ENCODE assay signal across 12 cellular contexts in genomic region chr11:62610403-62610802, GRCh38. TPM values are rescaled to one million over a fixed set of nuclear protein-coding genes. Genes with fewer than 3 reads are reported as not detected.
DNase-seq lines count a peak whose midpoint lies in the region; ATAC-seq and TF ChIP-seq lines count a peak whose summit lies in the region.
"Had no signal": no experiment of that assay in that cellular context is flagged by ENCODE, and none has a peak within 500 bp of the region (broad histone marks: within the 10 kb centered on the region; RNA-seq: fewer than 3 reads in every experiment).

No MANE protein-coding gene starts in this region.

- H3K36me3 ChIP-seq in lower lobe of right lung (peaks cover 57% of the 10 kb centered on the region), MG63 (peaks cover 29% of the 10 kb centered on the region)

- H3K4me1 ChIP-seq in lower lobe of right lung, result peaks cover 26% of the 10 kb centered on the region

- H3K27me3 ChIP-seq in lower lobe of right lung (ENCODE audit: low read depth) (no peaks in the 10 kb centered on the region), MG63 (no peaks in the 10 kb centered on the region)

- no peak for DNase-seq in stimulated activated naive CD8-positive, alpha-beta T cell treated with anti-CD3 and anti-CD28 coated beads, Interleukin-15, Interleukin-2, amounts not matched to agents 100 U/mL and 50 U/mL, for 24 hours
- DNase-seq in activated CD4-positive, alpha-beta memory T cell treated with anti-CD3 and anti-CD28 coated beads for 36 hours, result no peak
- DNase-seq in lower lobe of right lung (no peak), MG63 (no peak), hippocampal formation (lab: John Stamatoyannopoulos, UW) (no peak), posterior vena cava (ENCODE audit: low spot score) (no peak), 8988T (no peak)
- DNase-seq: NCI-H1694 treated with DMSO at 0.1 percent for 48 hours, NCI-H526 treated with DMSO at 0.1 percent for 48 hours, psoas muscle, SIG-M5 had no signal

- H3K4me1 Mint-ChIP-seq in stimulated activated naive CD8-positive, alpha-beta T cell treated with anti-CD3 and anti-CD28 coated beads, Interleukin-15, Interleukin-2, amounts not matched to agents 100 ng/mL and 50 ng/mL, for 24 hours (ENCODE audit: low read depth), result peaks cover 53% of the 10 kb centered on the region
- peaks cover 48% of the 10 kb centered on the region for H3K4me1 Mint-ChIP-seq in activated CD4-positive, alpha-beta memory T cell treated with anti-CD3 and anti-CD28 coated beads for 36 hours (ENCODE audit: low read depth)

- H3K4me3 ChIP-seq in lower lobe of right lung (no peak overlapping the region), MG63 (no peak overlapping the region)

- no peaks in the 10 kb centered on the region for H3K9me3 ChIP-seq in lower lobe of right lung
- no peaks in the 10 kb centered on the region for H3K9me3 ChIP-seq in MG63
- H3K9me3 ChIP-seq: psoas muscle had no signal

- H3K27ac ChIP-seq in lower lobe of right lung, result peak overlapping the region; percentile 18
- H3K27ac ChIP-seq: psoas muscle had no signal

- intact Hi-C loops in activated CD4-positive, alpha-beta memory T cell treated with anti-CD3 and anti-CD28 coated beads for 36 hours (cut with micrococcal nuclease), result loop anchor here (5.0 kb wide), 2 partner anchors 82 to 232 kb away; no protein-coding TSS in a partner anchor
- intact Hi-C loops in lower lobe of right lung (cut with DNase I) (no loop called here), posterior vena cava (cut with DNase I) (no loop called here)

- H3K27me3 Mint-ChIP-seq in stimulated activated naive CD8-positive, alpha-beta T cell treated with anti-CD3 and anti-CD28 coated beads, Interleukin-15, Interleukin-2, amounts not matched to agents 100 ng/mL and 50 ng/mL, for 24 hours, result no peaks in the 10 kb centered on the region
- no peaks in the 10 kb centered on the region for H3K27me3 Mint-ChIP-seq in activated CD4-positive, alpha-beta memory T cell treated with anti-CD3 and anti-CD28 coated beads for 36 hours

- CTCF ChIA-PET in activated CD4-positive, alpha-beta memory T cell treated with anti-CD3 and anti-CD28 coated beads for 36 hours (lab: Charles Lee), result interaction anchor here (0.6 to 2.6 kb wide), 4 partner anchors 19 to 186 kb away, joined by 3 to 9 read pairs (median 4); partner anchors contain the start of genes TUT1 and ZBTB3

- TF ChIP-seq CTCF in lower lobe of right lung (IDR thresholded peaks at IDR 0.05), result no peak

- peak overlapping the region; percentile 59 for H3K27ac Mint-ChIP-seq in stimulated activated naive CD8-positive, alpha-beta T cell treated with anti-CD3 and anti-CD28 coated beads, Interleukin-15, Interleukin-2, amounts not matched to agents 100 ng/mL and 50 ng/mL, for 24 hours
- peak overlapping the region; percentile 65 for H3K27ac Mint-ChIP-seq in activated CD4-positive, alpha-beta memory T cell treated with anti-CD3 and anti-CD28 coated beads for 36 hours

- peaks cover 46% of the 10 kb centered on the region for H3K36me3 Mint-ChIP-seq in stimulated activated naive CD8-positive, alpha-beta T cell treated with anti-CD3 and anti-CD28 coated beads, Interleukin-15, Interleukin-2, amounts not matched to agents 100 ng/mL and 50 ng/mL, for 24 hours (ENCODE audit: low read depth)
- peaks cover 38% of the 10 kb centered on the region for H3K36me3 Mint-ChIP-seq in activated CD4-positive, alpha-beta memory T cell treated with anti-CD3 and anti-CD28 coated beads for 36 hours

- no peak for ATAC-seq in stimulated activated naive CD8-positive, alpha-beta T cell treated with anti-CD3 and anti-CD28 coated beads, Interleukin-15, Interleukin-2, amounts not matched to agents 100 U/mL and 50 U/mL, for 24 hours
- no peak for ATAC-seq in lower lobe of right lung
- ATAC-seq: psoas muscle had no signal

- peak overlapping the region; percentile 95 for H3K4me3 Mint-ChIP-seq in stimulated activated naive CD8-positive, alpha-beta T cell treated with anti-CD3 and anti-CD28 coated beads, Interleukin-15, Interleukin-2, amounts not matched to agents 100 ng/mL and 50 ng/mL, for 24 hours
- peak overlapping the region; percentile 90 for H3K4me3 Mint-ChIP-seq in activated CD4-positive, alpha-beta memory T cell treated with anti-CD3 and anti-CD28 coated beads for 36 hours

- POLR2A ChIA-PET in activated CD4-positive, alpha-beta memory T cell treated with anti-CD3 and anti-CD28 coated beads for 36 hours (lab: Charles Lee), result interaction anchor here (1.4 to 4.3 kb wide), 6 partner anchors 9 to 61 kb away, joined by 6 to 38 read pairs (median 8); partner anchors contain the start of genes B3GAT3, C11orf98, CSKMT and INTS5

- no peaks in the 10 kb centered on the region for H3K9me3 Mint-ChIP-seq in stimulated activated naive CD8-positive, alpha-beta T cell treated with anti-CD3 and anti-CD28 coated beads, Interleukin-15, Interleukin-2, amounts not matched to agents 100 ng/mL and 50 ng/mL, for 24 hours
- no peaks in the 10 kb centered on the region for H3K9me3 Mint-ChIP-seq in activated CD4-positive, alpha-beta memory T cell treated with anti-CD3 and anti-CD28 coated beads for 36 hours

RNA-seq across cellular contexts. Expression of gene EML3, which starts 2.2 kb away (rescaled TPM):
- total RNA-seq in activated CD4-positive, alpha-beta memory T cell treated with anti-CD3 and anti-CD28 coated beads for 36 hours, result 100 to 1,000 TPM; 113 to 116 TPM
- total RNA-seq in lower lobe of right lung, result 69.3 TPM
- total RNA-seq in MG63 (2014; rRNA removed; shearing (Covaris generic); ENCODE audit: low replicate concordance), result 18.1 and 20.9 TPM in 2 replicates
- total RNA-seq in posterior vena cava, result 10 to 100 TPM; 58.7 to 63.8 TPM

RNA-seq across cellular contexts. Expression of gene ROM1, which starts 2.7 kb away (rescaled TPM):
- 1 to 10 TPM; 1.1 to 1.5 TPM for total RNA-seq in activated CD4-positive, alpha-beta memory T cell treated with anti-CD3 and anti-CD28 coated beads for 36 hours
- total RNA-seq in lower lobe of right lung, result 5.6 TPM
- total RNA-seq in MG63 (2014; rRNA removed; shearing (Covaris generic); ENCODE audit: low replicate concordance), result 2.5 and 8.5 TPM in 2 replicates
- 1 to 10 TPM; 7.1 to 9.7 TPM for total RNA-seq in posterior vena cava

RNA-seq across cellular contexts. Expression of gene MTA2, which starts 8.7 kb away (rescaled TPM):
- 100 to 1,000 TPM; 166 to 167 TPM for total RNA-seq in activated CD4-positive, alpha-beta memory T cell treated with anti-CD3 and anti-CD28 coated beads for 36 hours
- total RNA-seq in lower lobe of right lung (68.4 TPM), posterior vena cava (10 to 100 TPM; 56.5 to 67.2 TPM)
- total RNA-seq in MG63 (2014; rRNA removed; shearing (Covaris generic); ENCODE audit: low replicate concordance), result 84.9 and 117 TPM in 2 replicates

RNA-seq across cellular contexts. Expression of gene B3GAT3, which starts 11.4 kb away (rescaled TPM):
- total RNA-seq in activated CD4-positive, alpha-beta memory T cell treated with anti-CD3 and anti-CD28 coated beads for 36 hours, result 10 to 100 TPM; 67.0 to 70.4 TPM
- total RNA-seq in lower lobe of right lung, result 32.6 TPM
- 24.6 and 32.9 TPM in 2 replicates for total RNA-seq in MG63 (2014; rRNA removed; shearing (Covaris generic); ENCODE audit: low replicate concordance)
- total RNA-seq in posterior vena cava, result 10 to 100 TPM; 23.7 to 26.6 TPM

RNA-seq across cellular contexts. Expression of gene TUT1, which starts 19.1 kb away (rescaled TPM):
- 10 to 100 TPM; 32.7 to 34.2 TPM for total RNA-seq in activated CD4-positive, alpha-beta memory T cell treated with anti-CD3 and anti-CD28 coated beads for 36 hours
- total RNA-seq in lower lobe of right lung (15.8 TPM), posterior vena cava (10 to 100 TPM; 10.7 to 14.1 TPM)
- 11.1 and 20.3 TPM in 2 replicates for total RNA-seq in MG63 (2014; rRNA removed; shearing (Covaris generic); ENCODE audit: low replicate concordance)
